In genomic region chr2:202605174-202605573, GRCh38 we compare ENCODE assay signal across 19 cellular contexts.
"Had no signal": no experiment of that assay in that cellular context is flagged by ENCODE, and none has a peak within 500 bp of the region (broad histone marks: within the 10 kb centered on the region; RNA-seq: fewer than 3 reads in every experiment).

No MANE protein-coding gene starts in this region.

- H3K4me1 ChIP-seq: vagina had no signal

- H3K36me3 ChIP-seq: esophagus squamous epithelium, heart right ventricle, left lung, suprapubic skin, vagina, WERI-Rb-1 had no signal

- H3K27ac ChIP-seq: heart right ventricle, left lung, suprapubic skin, vagina, WERI-Rb-1 had no signal

- DNase-seq: activated CD4-positive, alpha-beta T cell treated with anti-CD3 and anti-CD28 coated beads for 48 hours; activated CD8-positive, alpha-beta memory T cell treated with anti-CD3 and anti-CD28 coated beads, Interleukin-2, amount 50 U/mL, for 4 hours; amniotic stem cell; dermis blood vessel endothelial cell; effector memory CD4-positive, alpha-beta T cell; esophagus squamous epithelium; heart right ventricle; left lung; occipital lobe; posterior cingulate gyrus; stimulated activated CD4-positive, alpha-beta T cell treated with anti-CD3 and anti-CD28 coated beads, Interleukin-12 subunit alpha, Interleukin-12 subunit beta, amount 100 ng/mL, for 4 hours; stimulated activated CD4-positive, alpha-beta T cell treated with anti-CD3 and anti-CD28 coated beads, Interleukin-1b, Interleukin-23, amount 100 ng/mL, for 48 hours; stimulated activated CD8-positive, alpha-beta memory T cell treated with anti-CD3 and anti-CD28 coated beads, Interleukin-4, amount 100 ng/mL, for 48 hours; stimulated activated naive CD4-positive, alpha-beta T cell treated with Interleukin-2 at 50 U/mL for 16 hours; trophoblast cell; WERI-Rb-1 had no signal

- H3K27ac Mint-ChIP-seq: activated T-helper 1 cell treated with anti-CD3 and anti-CD28 coated beads, Interleukin-12 subunit alpha, Interleukin-12 subunit beta, Interleukin-2, Interleukin-4 antibody, amounts not matched to agents 30 ng/mL and 10 ng/mL and 1 ng/mL, durations not matched to agents 14 hours and 24 hours and 36 hours had no signal

- ATAC-seq: heart right ventricle, left lung had no signal

- H3K9me3 ChIP-seq: esophagus squamous epithelium, heart right ventricle, left lung, suprapubic skin, vagina had no signal

- H3K9me3 Mint-ChIP-seq: activated T-helper 1 cell treated with anti-CD3 and anti-CD28 coated beads, Interleukin-12 subunit alpha, Interleukin-12 subunit beta, Interleukin-2, Interleukin-4 antibody, amounts not matched to agents 30 ng/mL and 10 ng/mL and 1 ng/mL, durations not matched to agents 14 hours and 24 hours and 36 hours had no signal

- H3K27me3 ChIP-seq: esophagus squamous epithelium, heart right ventricle, left lung, suprapubic skin, vagina had no signal

- H3K4me3 ChIP-seq: esophagus squamous epithelium, heart right ventricle, left lung, suprapubic skin, vagina had no signal

- H3K4me3 Mint-ChIP-seq: activated T-helper 1 cell treated with anti-CD3 and anti-CD28 coated beads, Interleukin-12 subunit alpha, Interleukin-12 subunit beta, Interleukin-2, Interleukin-4 antibody, amounts not matched to agents 30 ng/mL and 10 ng/mL and 1 ng/mL, durations not matched to agents 14 hours and 24 hours and 36 hours had no signal
